In the genomic region with DNA sequence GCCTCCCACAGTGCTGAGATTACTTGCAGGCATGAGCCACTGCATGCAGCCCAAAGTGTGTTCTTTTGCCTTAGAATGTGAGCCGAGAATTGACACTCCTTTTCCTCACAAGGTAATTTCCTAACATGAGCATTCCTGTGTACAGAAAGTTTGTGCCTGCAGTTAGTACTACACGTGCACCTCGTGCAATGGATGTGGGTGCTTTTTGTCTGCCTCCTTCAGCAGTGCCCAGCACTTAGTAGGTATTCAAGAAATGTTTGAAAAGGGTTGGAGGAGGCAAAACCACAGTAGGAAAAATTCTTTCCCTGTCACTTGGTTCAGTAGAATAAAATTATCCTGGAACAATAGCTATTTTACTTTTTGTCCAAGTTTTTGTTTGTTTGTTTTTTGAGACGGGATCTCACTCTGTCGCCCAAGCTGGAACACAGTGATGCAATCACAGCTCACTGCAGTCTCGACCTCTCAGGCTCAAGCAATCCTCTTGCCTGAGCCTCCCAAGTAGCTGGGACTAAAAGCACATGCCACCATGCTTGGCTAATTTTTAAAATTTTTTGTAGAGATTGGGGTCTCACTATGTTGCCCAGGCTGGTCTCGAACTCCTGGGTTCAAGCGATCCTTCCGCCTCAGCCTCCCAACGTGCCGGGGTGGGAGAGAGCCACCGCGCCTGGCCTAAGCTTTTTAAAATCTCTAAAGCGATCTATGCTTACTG, we compare ENCODE assay signal across 10 cellular contexts. TPM values are rescaled to one million over a fixed set of nuclear protein-coding genes. Genes with fewer than 3 reads are reported as not detected.
A peak's percentile ranks its signal among the peaks of the same experiment; 100 is the strongest.
DNase-seq lines count a peak whose midpoint lies in the region; ATAC-seq, FAIRE-seq and TF ChIP-seq lines count a peak whose summit lies in the region.
"Had no signal": no experiment of that assay in that cellular context is flagged by ENCODE, and none has a peak within 500 bp of the region (broad histone marks: within the 10 kb centered on the region; RNA-seq: fewer than 3 reads in every experiment).

No MANE protein-coding gene starts in this region.

- H3K27me3 ChIP-seq in DOHH2 (ENCODE audit: control insufficient read depth, low read length) (no peaks in the 10 kb centered on the region), H1 (replicated peaks in 1 of 4; ENCODE audit: control insufficient read depth in 3 of 4, extremely low read depth in 1 of 4, insufficient read depth in 3 of 4, low read length in 3 of 4) (no peaks in the 10 kb centered on the region), skeletal muscle satellite cell (ENCODE audit: control insufficient read depth, insufficient read depth, low read length) (no peaks in the 10 kb centered on the region), right atrium auricular region (no peaks in the 10 kb centered on the region)

- H3K4me3 ChIP-seq in DOHH2 (ENCODE audit: low read length) (peak overlapping the region; percentile 88; the same call in 1 of the 2 replicates), OCI-LY7 (ENCODE audit: low read depth, low read length, poor library complexity, severe bottlenecking) (peak overlapping the region; percentile 93), H1 (ENCODE audit: extremely low read depth in 1 of 4, insufficient read depth in 2 of 4, low read depth in 3 of 4, low read length in 4 of 4) (no peak overlapping the region), skeletal muscle satellite cell (ENCODE audit: low read length) (no peak overlapping the region), right atrium auricular region (no peak overlapping the region)
- H3K4me3 ChIP-seq: lung had no signal

- CTCF ChIA-PET in OCI-LY7 (lab: Charles Lee; ENCODE audit: unreplicated experiment) (interaction anchor here (0.6 kb wide), 1 partner anchor 29 kb away, joined by 3 read pairs; no protein-coding TSS in a partner anchor), H1 (lab: Charles Lee; ENCODE audit: partially characterized antibody) (interaction anchor here (0.7 to 1.9 kb wide), 3 partner anchors 9 to 28 kb away, joined by 3 to 5 read pairs (median 3); no protein-coding TSS in a partner anchor)

- no peak overlapping the region for H2AK5ac ChIP-seq in H1 (ENCODE audit: low read depth, low read length)

- H4K5ac ChIP-seq in H1 (ENCODE audit: insufficient read length, low read depth, low read length), result no peak overlapping the region

- H3K4ac ChIP-seq in H1 (replicated peaks; ENCODE audit: insufficient read length, low read depth, low read length), result no peak overlapping the region

- no peak overlapping the region for H2BK120ac ChIP-seq in H1 (replicated peaks; ENCODE audit: low read depth, low read length)

- no peak overlapping the region for H2BK12ac ChIP-seq in H1 (ENCODE audit: low read depth, low read length)

- 91% methylated on average over 14 of the region's 14 CpGs; no CpG with 5 or more reads in 1 of the 2 experiments for WGBS in H1 (ENCODE audit: extremely low coverage in 1 of 2, insufficient coverage in 1 of 2, insufficient read length in 1 of 2, insufficient replicate concordance in 2 of 2, low coverage in 1 of 2, low lambda C conversion rate in 2 of 2, missing lambda C conversion rate in 1 of 2), 2 experiments

- H3K14ac ChIP-seq in H1 (ENCODE audit: insufficient read length), result no peak overlapping the region

- H3K23ac ChIP-seq in H1 (ENCODE audit: insufficient read length), result no peak overlapping the region

- FAIRE-seq in H1 (lab: Jason Lieb, UNC), result no peak

- no peak for TF ChIP-seq POLR2A in H1 (IDR thresholded peaks at IDR 0.05; ENCODE audit: control extremely low read depth in 1 of 2, low read depth in 2 of 2, low read length in 2 of 2)

- no peak overlapping the region for H3K27ac ChIP-seq in DOHH2 (ENCODE audit: low read depth, low read length)
- H3K27ac ChIP-seq in OCI-LY7 (ENCODE audit: low read depth, low read length, poor library complexity, severe bottlenecking), result no peak overlapping the region
- H3K27ac ChIP-seq in H1 (ENCODE audit: low read depth, low read length), result no peak overlapping the region
- peak overlapping the region in 1 of 2 donors; percentile 19 for H3K27ac ChIP-seq in right atrium auricular region

- H3K9me2 ChIP-seq in DOHH2 (replicated peaks; ENCODE audit: control insufficient read depth, low read length) (no peaks in the 10 kb centered on the region), OCI-LY7 (ENCODE audit: insufficient read depth, low read length) (no peaks in the 10 kb centered on the region)

- H4K8ac ChIP-seq in H1 (ENCODE audit: extremely low read depth, insufficient read depth, low read length), result no peak overlapping the region

- no peak for ATAC-seq in GM18909 (IDR thresholded peaks at IDR 0.05; ENCODE audit: poor library complexity, unreplicated experiment)

- H3K4me2 ChIP-seq in DOHH2 (ENCODE audit: low read length), result peak overlapping the region; percentile 79; the same call in 1 of the 2 replicates
- H3K4me2 ChIP-seq in OCI-LY7 (ENCODE audit: low read length), result peak overlapping the region; percentile 69
- H3K4me2 ChIP-seq in H1 (ENCODE audit: insufficient read depth in 1 of 2, low read depth in 2 of 2, low read length in 2 of 2), result no peak overlapping the region
- H3K4me2 ChIP-seq in skeletal muscle satellite cell (ENCODE audit: low read length), result peak overlapping the region; percentile 58

- TF ChIP-seq EP300 in H1 (IDR thresholded peaks at IDR 0.05; ENCODE audit: borderline replicate concordance in 1 of 2, low read depth in 2 of 2, low read length in 2 of 2), result no peak

- DNase-seq in OCI-LY7 (ENCODE audit: low spot score) (no peak), H1 (ENCODE audit: low read depth in 1 of 2, low spot score in 2 of 2) (no peak), right atrium auricular region (ENCODE audit: low spot score) (no peak), DMS 273 treated with DMSO at 0.1 percent for 48 hours (lab: John Stamatoyannopoulos, UW) (no peak)
- DNase-seq: caudate nucleus, Kasumi-1 had no signal

- H3F3A ChIP-seq in DOHH2 (ENCODE audit: control insufficient read depth, insufficient read depth), result no peaks in the 10 kb centered on the region; the same call in 1 of the 2 replicates

- no peak overlapping the region for H4K91ac ChIP-seq in H1 (replicated peaks; ENCODE audit: insufficient read length, low read length)

- H3K36me3 ChIP-seq in DOHH2 (ENCODE audit: control insufficient read depth, low read length) (peaks cover 33% of the 10 kb centered on the region), OCI-LY7 (ENCODE audit: insufficient read depth, low read length) (peaks cover 43% of the 10 kb centered on the region), H1 (ENCODE audit: control insufficient read depth in 2 of 4, insufficient read depth in 4 of 4, low read length in 3 of 4) (no peaks in the 10 kb centered on the region), skeletal muscle satellite cell (ENCODE audit: insufficient read depth, low read length) (peaks cover 9% of the 10 kb centered on the region), right atrium auricular region (no peaks in the 10 kb centered on the region)

- H2BK15ac ChIP-seq in H1 (ENCODE audit: low read length), result 0 out of 2 replicates have a peak overlapping the region, but pooled peaks have one; percentile 29

- BruUV-seq in OCI-LY7 (replicated peaks; lab: Mats Ljungman, UMichigan), result no TSS peak

- H2AFZ ChIP-seq in OCI-LY7 (ENCODE audit: low read length), result no peak overlapping the region
- H2AFZ ChIP-seq in H1 (ENCODE audit: low read length), result no peak overlapping the region

- TF ChIP-seq CTCF in DOHH2 (IDR thresholded peaks at IDR 0.05; ENCODE audit: low read depth, low read length, poor library complexity, severe bottlenecking), result no peak
- TF ChIP-seq CTCF in OCI-LY7 (conservative IDR thresholded peaks at IDR 0.05; ENCODE audit: low read length), result no peak
- no peak for TF ChIP-seq CTCF in H1 (IDR thresholded peaks at IDR 0.05; ENCODE audit: control extremely low read depth in 1 of 3, insufficient read depth in 1 of 3, low read depth in 1 of 3, low read length in 3 of 3)
- no peak for TF ChIP-seq CTCF in right atrium auricular region (IDR thresholded peaks at IDR 0.05)

- H3K4me1 ChIP-seq in DOHH2 (ENCODE audit: control insufficient read depth, low read length) (peaks cover 32% of the 10 kb centered on the region), OCI-LY7 (ENCODE audit: insufficient read depth, low read length, poor library complexity, severe bottlenecking) (peaks cover 32% of the 10 kb centered on the region), H1 (replicated peaks in 1 of 4; ENCODE audit: control insufficient read depth in 3 of 4, insufficient read depth in 4 of 4, low read length in 3 of 4) (peaks cover 0 to 3% (median 1%) of the 10 kb centered on the region in 4 experiments; a peak in 2 of 7 replicates), skeletal muscle satellite cell (ENCODE audit: control insufficient read depth, insufficient read depth, low read length) (peaks cover 30% of the 10 kb centered on the region), right atrium auricular region (peaks cover 0 to 40% of the 10 kb centered on the region in 2 donors)

- no peak overlapping the region for H2BK20ac ChIP-seq in H1 (ENCODE audit: low read length)

- intact Hi-C loops in OCI-LY7 (cut with micrococcal nuclease; ENCODE audit: unreplicated experiment), result no loop called here

- no peak overlapping the region for H3K56ac ChIP-seq in H1 (replicated peaks; ENCODE audit: insufficient read length, low read depth, low read length)

- no peak overlapping the region for H2BK5ac ChIP-seq in H1 (ENCODE audit: low read depth, low read length)

- TF ChIP-seq RAD21 in H1 (IDR thresholded peaks at IDR 0.05 in 1 of 2, conservative IDR thresholded peaks at IDR 0.05 in 1 of 2; ENCODE audit: low read depth in 2 of 2, low read length in 2 of 2), result no peak

- H3K18ac ChIP-seq in H1 (ENCODE audit: extremely low read depth, low read length), result no peak overlapping the region

- H3K79me2 ChIP-seq in DOHH2 (ENCODE audit: control insufficient read depth, low read length), result peaks cover 71% of the 10 kb centered on the region
- peaks cover 69% of the 10 kb centered on the region for H3K79me2 ChIP-seq in OCI-LY7 (ENCODE audit: insufficient read depth, low read depth, low read length)
- peaks cover 0 to 22% of the 10 kb centered on the region in 2 experiments; a peak in 3 of 4 replicates for H3K79me2 ChIP-seq in H1 (ENCODE audit: control insufficient read depth in 1 of 2, insufficient read depth in 2 of 2, low read length in 2 of 2)

- POLR2A ChIA-PET in OCI-LY7 (lab: Charles Lee), result interaction anchor here (0.5 to 0.6 kb wide), 3 partner anchors 26 to 356 kb away, joined by 4 to 14 read pairs (median 4); no protein-coding TSS in a partner anchor
- POLR2A ChIA-PET in H1 (lab: Charles Lee; ENCODE audit: partially characterized antibody), result interaction anchor here (0.8 kb wide), 1 partner anchor 10 kb away, joined by 3 read pairs; a partner anchor contains a TSS

- H3K9ac ChIP-seq in H1 (replicated peaks in 1 of 4; ENCODE audit: extremely low read depth in 1 of 4, low read depth in 3 of 4, low read length in 3 of 4), result 0 out of 7 replicates have a peak overlapping the region, but pooled peaks of 1 of the 4 experiments have one; percentile 18
- H3K9ac ChIP-seq in skeletal muscle satellite cell (ENCODE audit: low read depth, low read length), result no peak overlapping the region

- peaks cover 5% of the 10 kb centered on the region; the same call in 1 of the 2 replicates for H3K79me1 ChIP-seq in H1 (ENCODE audit: low read depth, low read length)

- H4K20me1 ChIP-seq in DOHH2 (ENCODE audit: control insufficient read depth, insufficient read depth, low read depth, low read length), result 0 out of 2 replicates have a peak, but pooled peaks cover 12% of the 10 kb centered on the region
- H4K20me1 ChIP-seq in OCI-LY7 (ENCODE audit: insufficient read depth, low read length), result 0 out of 2 replicates have a peak, but pooled peaks cover 5% of the 10 kb centered on the region
- peaks cover 1 to 3% of the 10 kb centered on the region in 2 experiments for H4K20me1 ChIP-seq in H1 (replicated peaks in 1 of 2; ENCODE audit: control insufficient read depth in 1 of 2, insufficient read depth in 2 of 2, low read length in 2 of 2)

- H3K23me2 ChIP-seq in H1 (ENCODE audit: low read depth, low read length), result peaks cover 6% of the 10 kb centered on the region

- no peaks in the 10 kb centered on the region for H3K9me3 ChIP-seq in DOHH2 (ENCODE audit: control insufficient read depth, insufficient read depth, low read length)
- H3K9me3 ChIP-seq in OCI-LY7 (ENCODE audit: low read length), result no peaks in the 10 kb centered on the region
- no peaks in the 10 kb centered on the region for H3K9me3 ChIP-seq in H1 (ENCODE audit: insufficient read depth in 2 of 2, low read depth in 1 of 2, low read length in 1 of 2)
- no peaks in the 10 kb centered on the region for H3K9me3 ChIP-seq in skeletal muscle satellite cell (replicated peaks; ENCODE audit: low read length)
- H3K9me3 ChIP-seq in right atrium auricular region, result no peaks in the 10 kb centered on the region

RNA-seq across cellular contexts. Expression of a gene that starts 2.4 kb away (rescaled TPM):
- total RNA-seq in OCI-LY7 (2014; rRNA removed; shearing (Covaris generic)), result 76.8 and 88.9 TPM in 2 replicates
- total RNA-seq in OCI-LY7 (2022) (141 and 175 TPM in 2 replicates), right atrium auricular region (10 to 100 TPM; 12.5 to 18.6 TPM)
- 41.3 and 43.5 TPM in 2 replicates for total RNA-seq in H1 (2021; fragmentation: NEBNext Ultra II Directional; extraction: Animal tissue kit (Norgen Biotek cat#: 25700))
- 13.3 and 15.0 TPM in 2 replicates for polyA plus RNA-seq in H1 (2011; rRNA removed)
- polyA plus RNA-seq in H1 (2011; cell fraction: cytosol; rRNA removed), result 14.3 TPM
- 11.1 TPM for polyA plus RNA-seq in H1 (2011; cell fraction: nucleus; rRNA removed)
- polyA plus RNA-seq in H1 (2012, experiment 1 of 2), result 19.7 to 21.0 TPM (median 20.5 TPM) in 4 replicates
- 12.2 TPM for polyA plus RNA-seq in H1 (2012, experiment 2 of 2)
- 16.8 TPM for polyA plus RNA-seq in H1 (2013, experiment 1 of 2)
- 15.5 TPM for polyA plus RNA-seq in H1 (2013, experiment 2 of 2)
- 10.4 and 14.4 TPM in 2 replicates for polyA minus RNA-seq in H1 (2011; rRNA and poly(A)+ RNA removed)
- polyA minus RNA-seq in H1 (2011; cell fraction: cytosol; rRNA and poly(A)+ RNA removed), result 18.9 TPM
- polyA minus RNA-seq in H1 (2011; cell fraction: nucleus; rRNA and poly(A)+ RNA removed), result 14.2 TPM
- 24.9 and 31.4 TPM in 2 replicates for total RNA-seq in skeletal muscle satellite cell (2012; rRNA removed)

RNA-seq across cellular contexts. Expression of a gene that starts 9.5 kb away (rescaled TPM):
- total RNA-seq in OCI-LY7 (2014; rRNA removed; shearing (Covaris generic)), result 18.6 and 20.6 TPM in 2 replicates
- total RNA-seq in OCI-LY7 (2022) (71.1 and 99.2 TPM in 2 replicates), right atrium auricular region (10 to 100 TPM; 17.1 to 24.8 TPM)
- 25.8 and 31.4 TPM in 2 replicates for total RNA-seq in H1 (2021; fragmentation: NEBNext Ultra II Directional; extraction: Animal tissue kit (Norgen Biotek cat#: 25700))
- polyA plus RNA-seq in H1 (2011; rRNA removed), result 5.0 and 5.6 TPM in 2 replicates
- 5.2 TPM for polyA plus RNA-seq in H1 (2011; cell fraction: cytosol; rRNA removed)
- 18.5 TPM for polyA plus RNA-seq in H1 (2011; cell fraction: nucleus; rRNA removed)
- polyA plus RNA-seq in H1 (2012, experiment 1 of 2), result 7.1 to 10.5 TPM (median 8.5 TPM) in 4 replicates
- polyA plus RNA-seq in H1 (2012, experiment 2 of 2), result 0.52 TPM
- 8.6 TPM for polyA plus RNA-seq in H1 (2013, experiment 1 of 2)
- polyA plus RNA-seq in H1 (2013, experiment 2 of 2), result 8.5 TPM
- polyA minus RNA-seq in H1 (2011; rRNA and poly(A)+ RNA removed), result 17.0 and 23.5 TPM in 2 replicates
- polyA minus RNA-seq in H1 (2011; cell fraction: cytosol; rRNA and poly(A)+ RNA removed), result 7.2 TPM
- polyA minus RNA-seq in H1 (2011; cell fraction: nucleus; rRNA and poly(A)+ RNA removed), result 32.6 TPM
- total RNA-seq in skeletal muscle satellite cell (2012; rRNA removed), result 7.6 and 9.4 TPM in 2 replicates

Comparison
In these comparisons a context has a peak if more than half of its experiments do, and no peak if none do; other contexts are left out.
1. H3K4me2 ChIP-seq: peak in DOHH2 (single experiment), OCI-LY7 (single experiment) and skeletal muscle satellite cell (single experiment); none in H1 (0 of 2).
2. H3K4me3 ChIP-seq: peak in DOHH2 (single experiment) and OCI-LY7 (single experiment); none in H1 (0 of 4), skeletal muscle satellite cell (single experiment) and right atrium auricular region (0 of 2).